ENCODE assay signal across 9 cellular contexts in the genomic region with DNA sequence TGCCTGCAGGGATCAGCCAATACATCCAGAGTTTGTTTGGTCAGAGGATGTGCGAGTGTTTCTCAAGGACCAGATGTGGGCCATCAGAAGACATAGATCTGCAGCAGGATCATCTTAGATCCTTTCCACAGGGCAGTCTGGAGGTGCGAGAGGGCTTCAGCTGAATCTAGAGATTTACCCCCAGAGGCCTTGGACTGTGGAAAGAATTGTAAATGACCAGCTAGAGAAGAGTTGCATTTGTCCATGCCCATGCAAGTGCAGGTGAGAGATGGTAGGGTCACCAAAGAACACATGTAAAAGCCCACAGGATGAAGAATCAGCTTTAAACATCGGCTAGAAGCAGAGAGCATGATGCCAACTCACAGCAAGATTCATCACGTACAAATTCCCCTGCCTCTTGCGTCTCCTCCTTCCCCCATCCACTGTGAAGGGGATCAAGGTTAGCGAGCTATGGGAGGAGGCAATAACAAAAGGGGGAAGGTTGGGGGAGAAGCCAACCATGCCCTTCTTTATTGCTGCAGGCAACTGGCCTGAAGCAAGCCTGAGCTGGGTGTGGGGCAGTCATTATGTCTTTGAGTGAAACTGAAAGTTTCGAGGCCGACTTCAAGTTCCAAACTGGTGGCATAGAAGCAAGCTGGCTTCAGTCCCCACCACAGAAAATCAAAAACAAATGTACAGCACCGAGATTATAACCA.
A peak's percentile ranks its signal among the peaks of the same experiment; 100 is the strongest.
DNase-seq lines count a peak whose midpoint lies in the region; ATAC-seq and TF ChIP-seq lines count a peak whose summit lies in the region.
"Had no signal": no experiment of that assay in that cellular context is flagged by ENCODE, and none has a peak within 500 bp of the region (broad histone marks: within the 10 kb centered on the region; RNA-seq: fewer than 3 reads in every experiment).

No MANE protein-coding gene starts in this region.

- H3K9ac ChIP-seq in OCI-LY3 (ENCODE audit: low read length): peak overlapping the region; percentile 62

- no peak for TF ChIP-seq CTCF in AG09309 (IDR thresholded peaks at IDR 0.05; ENCODE audit: control insufficient read depth, insufficient read depth, low read depth, low read length, missing control alignments)
- no peak for TF ChIP-seq CTCF in OCI-LY3 (IDR thresholded peaks at IDR 0.05; ENCODE audit: low read depth, low read length)
- no peak for TF ChIP-seq CTCF in uterus (IDR thresholded peaks at IDR 0.05)

- TF ChIP-seq POLR2A in uterus (IDR thresholded peaks at IDR 0.05): no peak

- peak; percentile 77 for ATAC-seq in GM18868 (IDR thresholded peaks at IDR 0.05; ENCODE audit: unreplicated experiment)

- peak overlapping the region; percentile 99 for H2AFZ ChIP-seq in OCI-LY3 (ENCODE audit: low read depth, low read length)

- intact Hi-C loops in uterus (cut with DNase I; ENCODE audit: low total_unique reads): no loop called here

- H3K4me3 ChIP-seq in AG09309 (ENCODE audit: control insufficient read depth, low read depth, low read length) (peak overlapping the region; percentile 35; the same call in 1 of the 2 replicates), OCI-LY3 (ENCODE audit: low read length) (peak overlapping the region; percentile 68), uterus (no peak overlapping the region)
- peak overlapping the region; percentile 35 for H3K4me3 ChIP-seq in effector memory CD4-positive, alpha-beta T cell (ENCODE audit: insufficient read depth, low read depth, low read length, poor library complexity, severe bottlenecking)

- DNase-seq in AG09309 (ENCODE audit: low read depth) (no peak), A172 (ENCODE audit: low spot score) (no peak), putamen (ENCODE audit: low spot score) (no peak), uterus (no peak), NCI-H748 (lab: John Stamatoyannopoulos, UW; ENCODE audit: unreplicated experiment) (no peak)
- no peak for DNase-seq in effector memory CD4-positive, alpha-beta T cell
- DNase-seq: NCI-H226 had no signal

- no peaks in the 10 kb centered on the region for H3K79me2 ChIP-seq in OCI-LY3 (ENCODE audit: low read length)

- no peaks in the 10 kb centered on the region for H3K36me3 ChIP-seq in OCI-LY3 (replicated peaks; ENCODE audit: low read depth, low read length)
- peaks cover 21% of the 10 kb centered on the region for H3K36me3 ChIP-seq in effector memory CD4-positive, alpha-beta T cell (ENCODE audit: control insufficient read depth, insufficient read depth, low read length)
- H3K36me3 ChIP-seq in uterus: no peaks in the 10 kb centered on the region

- H4K20me1 ChIP-seq in OCI-LY3 (ENCODE audit: insufficient read depth, low read length): no peaks in the 10 kb centered on the region

- no peaks in the 10 kb centered on the region for H3K27me3 ChIP-seq in OCI-LY3 (ENCODE audit: low read depth, low read length)
- H3K27me3 ChIP-seq in effector memory CD4-positive, alpha-beta T cell (replicated peaks; ENCODE audit: control insufficient read depth, insufficient read depth, low read length, poor library complexity, severe bottlenecking): no peaks in the 10 kb centered on the region
- H3K27me3 ChIP-seq in uterus: no peaks in the 10 kb centered on the region

- H3K27ac ChIP-seq in OCI-LY3 (ENCODE audit: low read length) (peak overlapping the region; percentile 55), uterus (no peak overlapping the region)
- peak overlapping the region; percentile 64 for H3K27ac ChIP-seq in effector memory CD4-positive, alpha-beta T cell (ENCODE audit: insufficient read depth, low read length, poor library complexity, severe bottlenecking)

- H3K4me1 ChIP-seq in OCI-LY3 (ENCODE audit: low read length) (peaks cover 14% of the 10 kb centered on the region), uterus (no peaks in the 10 kb centered on the region)
- peaks cover 60% of the 10 kb centered on the region for H3K4me1 ChIP-seq in effector memory CD4-positive, alpha-beta T cell (ENCODE audit: control insufficient read depth, insufficient read depth, low read length, poor library complexity, severe bottlenecking)

- H3K9me3 ChIP-seq in OCI-LY3 (ENCODE audit: insufficient read depth, low read length) (no peaks in the 10 kb centered on the region), uterus (no peaks in the 10 kb centered on the region)
- H3K9me3 ChIP-seq in effector memory CD4-positive, alpha-beta T cell (ENCODE audit: control insufficient read depth, low read length): no peaks in the 10 kb centered on the region

- H3K4me2 ChIP-seq in OCI-LY3 (ENCODE audit: low read length): peak overlapping the region; percentile 91

Comparison
In these comparisons a context has a peak if more than half of its experiments do, and no peak if none do; other contexts are left out.
1. H3K4me3 ChIP-seq: peak in AG09309 (single experiment), OCI-LY3 (single experiment) and effector memory CD4-positive, alpha-beta T cell (single experiment); none in uterus (0 of 2).
2. H3K27ac ChIP-seq: peak in OCI-LY3 (single experiment) and effector memory CD4-positive, alpha-beta T cell (single experiment); none in uterus (0 of 2).